ENCODE assay signal across 16 cellular contexts in the genomic region with DNA sequence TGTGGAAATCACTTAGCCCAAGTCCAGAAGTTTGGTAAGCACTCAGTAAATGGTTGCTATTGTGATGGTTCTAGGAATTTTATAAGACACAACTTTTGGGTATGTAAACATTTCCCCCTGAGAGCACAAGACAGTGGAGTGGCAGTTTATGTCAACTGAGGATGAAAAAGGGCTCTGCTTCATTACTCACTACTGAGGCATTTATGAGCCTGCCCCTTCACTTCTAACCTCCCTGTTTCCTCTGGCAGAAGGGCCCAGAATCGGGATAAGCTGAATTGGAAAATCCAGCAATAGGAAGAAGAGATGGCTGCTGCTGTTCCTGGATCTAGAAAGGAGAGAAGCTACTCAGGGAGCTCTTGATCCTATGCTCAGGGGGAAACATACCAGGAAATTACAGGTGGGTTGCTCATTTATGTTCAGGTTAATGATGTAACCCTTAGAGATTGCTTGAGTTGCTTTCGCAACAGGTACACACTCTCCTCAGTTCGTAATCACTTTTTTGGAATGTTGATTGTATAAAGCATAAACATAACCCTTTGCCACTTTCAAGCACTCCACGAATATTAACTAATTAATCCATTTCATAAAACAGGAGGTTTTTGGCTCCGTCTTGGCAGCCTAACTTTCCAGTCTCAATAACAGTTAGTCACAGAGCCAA. TPM values are rescaled to one million over a fixed set of nuclear protein-coding genes. Genes with fewer than 3 reads are reported as not detected.
"Had no signal": no experiment of that assay in that cellular context is flagged by ENCODE, and none has a peak within 500 bp of the region (broad histone marks: within the 10 kb centered on the region; RNA-seq: fewer than 3 reads in every experiment).

No MANE protein-coding gene starts in this region.

- H3K4me3 ChIP-seq: adrenal gland, esophagus squamous epithelium, thyroid gland had no signal

- H3K27ac Mint-ChIP-seq: activated T-helper 2 cell treated with anti-CD3 and anti-CD28 coated beads, Interferon-gamma antibody, Interleukin-2, Interleukin-4, amounts not matched to agents 10 μg/mL and 5 μg/mL and 100 μg/mL, durations not matched to agents 14 hours and 24 hours and 36 hours; stimulated activated effector memory CD8-positive, alpha-beta T cell treated with anti-CD3 and anti-CD28 coated beads, Interleukin-12 subunit alpha, Interleukin-12 subunit beta, amount 100 ng/mL, for 72 hours; T-helper 17 cell; WTC11 had no signal

- H3K9me3 Mint-ChIP-seq: activated T-helper 2 cell treated with anti-CD3 and anti-CD28 coated beads, Interferon-gamma antibody, Interleukin-2, Interleukin-4, amounts not matched to agents 10 μg/mL and 5 μg/mL and 100 μg/mL, durations not matched to agents 14 hours and 24 hours and 36 hours; stimulated activated effector memory CD8-positive, alpha-beta T cell treated with anti-CD3 and anti-CD28 coated beads, Interleukin-12 subunit alpha, Interleukin-12 subunit beta, amount 100 ng/mL, for 72 hours had no signal

- DNase-seq: activated CD4-positive, alpha-beta T cell treated with anti-CD3 and anti-CD28 coated beads for 48 hours; activated CD8-positive, alpha-beta memory T cell treated with anti-CD3 and anti-CD28 coated beads for 24 hours; activated naive CD4-positive, alpha-beta T cell treated with anti-CD3 and anti-CD28 coated beads, Interleukin-2, amount 50 U/mL, for 16 hours; activated T-cell treated with anti-CD3 and anti-CD28 coated beads for 4 hours; adrenal gland; esophagus squamous epithelium; left ventricle myocardium superior; midbrain; small intestine; T-helper 17 cell; thyroid gland had no signal

- ATAC-seq: foreskin keratinocyte, left ventricle myocardium superior, T-helper 17 cell, WTC11 had no signal

- H3K36me3 ChIP-seq: adrenal gland, esophagus squamous epithelium, thyroid gland had no signal

- H3K4me1 ChIP-seq: adrenal gland, esophagus squamous epithelium, foreskin keratinocyte, thyroid gland had no signal

- H3K4me1 Mint-ChIP-seq: stimulated activated effector memory CD8-positive, alpha-beta T cell treated with anti-CD3 and anti-CD28 coated beads, Interleukin-12 subunit alpha, Interleukin-12 subunit beta, amount 100 ng/mL, for 72 hours; T-helper 17 cell had no signal

- FAIRE-seq: small intestine had no signal

- H3K9me3 ChIP-seq: adrenal gland, esophagus squamous epithelium, thyroid gland had no signal

- H3K4me3 Mint-ChIP-seq: stimulated activated effector memory CD8-positive, alpha-beta T cell treated with anti-CD3 and anti-CD28 coated beads, Interleukin-12 subunit alpha, Interleukin-12 subunit beta, amount 100 ng/mL, for 72 hours; T-helper 17 cell; WTC11 had no signal

- H3K36me3 Mint-ChIP-seq: stimulated activated effector memory CD8-positive, alpha-beta T cell treated with anti-CD3 and anti-CD28 coated beads, Interleukin-12 subunit alpha, Interleukin-12 subunit beta, amount 100 ng/mL, for 72 hours; WTC11 had no signal

- H3K27ac ChIP-seq: adrenal gland, esophagus squamous epithelium, foreskin keratinocyte, thyroid gland had no signal

- H3K27me3 ChIP-seq: adrenal gland, foreskin keratinocyte, thyroid gland had no signal

RNA-seq across cellular contexts. Expression of gene ADCYAP1, which starts 46.3 kb away (rescaled TPM):
- total RNA-seq: activated T-helper 2 cell treated with anti-CD3 and anti-CD28 coated beads, Interferon-gamma antibody, Interleukin-2, Interleukin-4, amounts not matched to agents 10 μg/mL and 5 μg/mL and 100 μg/mL, durations not matched to agents 14 hours and 24 hours and 36 hours; dermis microvascular lymphatic vessel endothelial cell; foreskin keratinocyte; T-helper 17 cell; WTC11 had no signal
- polyA plus RNA-seq: foreskin keratinocyte had no signal
